1 cellular context compared by ENCODE assay signal in the genomic region with DNA sequence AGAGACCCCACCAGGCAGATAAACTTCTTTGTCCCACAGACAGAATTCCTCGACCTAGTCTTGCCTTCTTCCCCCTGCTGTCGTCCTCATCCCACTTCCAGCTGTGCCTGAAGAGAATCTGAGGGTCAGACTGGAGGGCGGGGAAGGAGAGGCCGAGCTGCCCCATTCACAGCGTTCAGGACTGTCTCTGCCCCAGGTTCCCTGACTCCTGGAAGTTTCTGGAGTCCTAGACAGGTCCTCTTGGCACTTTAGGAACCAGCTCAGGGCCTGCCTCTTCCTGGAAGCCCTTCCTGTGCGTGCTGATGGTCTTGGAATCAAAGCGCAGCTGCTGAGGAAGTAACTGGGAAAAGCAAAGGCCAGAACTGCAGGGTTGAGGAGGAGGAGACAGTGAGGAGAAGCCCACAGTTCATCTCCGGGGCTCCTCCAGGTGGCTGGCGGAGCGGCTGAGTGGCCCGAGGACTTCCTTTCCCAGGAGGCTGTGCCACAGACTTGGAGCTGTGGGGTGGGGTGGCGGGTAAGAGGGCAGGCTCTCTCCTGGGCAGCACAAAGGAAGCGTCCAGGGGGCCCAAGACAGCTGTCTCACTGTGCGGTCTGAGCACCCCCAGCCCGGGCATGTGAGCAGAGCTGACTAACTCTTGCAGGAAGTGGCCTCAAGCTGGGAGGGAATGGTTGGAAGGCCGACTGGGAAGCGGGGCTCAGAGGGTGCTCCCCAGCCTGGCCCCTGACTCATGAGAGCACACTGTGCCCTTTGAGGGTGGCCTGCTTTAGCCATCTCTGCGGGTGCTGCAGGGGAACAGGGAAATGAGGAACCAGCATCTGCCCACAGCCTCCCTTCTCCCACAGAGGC.
TF ChIP-seq lines count a peak whose summit lies in the region.

No MANE protein-coding gene starts in this region.

TF ChIP-seq in GM23338, 12 proteins besides CTCF, POLR2A, EP300 and RAD21 (continued from another document):
- TF ChIP-seq, protein P1, sequence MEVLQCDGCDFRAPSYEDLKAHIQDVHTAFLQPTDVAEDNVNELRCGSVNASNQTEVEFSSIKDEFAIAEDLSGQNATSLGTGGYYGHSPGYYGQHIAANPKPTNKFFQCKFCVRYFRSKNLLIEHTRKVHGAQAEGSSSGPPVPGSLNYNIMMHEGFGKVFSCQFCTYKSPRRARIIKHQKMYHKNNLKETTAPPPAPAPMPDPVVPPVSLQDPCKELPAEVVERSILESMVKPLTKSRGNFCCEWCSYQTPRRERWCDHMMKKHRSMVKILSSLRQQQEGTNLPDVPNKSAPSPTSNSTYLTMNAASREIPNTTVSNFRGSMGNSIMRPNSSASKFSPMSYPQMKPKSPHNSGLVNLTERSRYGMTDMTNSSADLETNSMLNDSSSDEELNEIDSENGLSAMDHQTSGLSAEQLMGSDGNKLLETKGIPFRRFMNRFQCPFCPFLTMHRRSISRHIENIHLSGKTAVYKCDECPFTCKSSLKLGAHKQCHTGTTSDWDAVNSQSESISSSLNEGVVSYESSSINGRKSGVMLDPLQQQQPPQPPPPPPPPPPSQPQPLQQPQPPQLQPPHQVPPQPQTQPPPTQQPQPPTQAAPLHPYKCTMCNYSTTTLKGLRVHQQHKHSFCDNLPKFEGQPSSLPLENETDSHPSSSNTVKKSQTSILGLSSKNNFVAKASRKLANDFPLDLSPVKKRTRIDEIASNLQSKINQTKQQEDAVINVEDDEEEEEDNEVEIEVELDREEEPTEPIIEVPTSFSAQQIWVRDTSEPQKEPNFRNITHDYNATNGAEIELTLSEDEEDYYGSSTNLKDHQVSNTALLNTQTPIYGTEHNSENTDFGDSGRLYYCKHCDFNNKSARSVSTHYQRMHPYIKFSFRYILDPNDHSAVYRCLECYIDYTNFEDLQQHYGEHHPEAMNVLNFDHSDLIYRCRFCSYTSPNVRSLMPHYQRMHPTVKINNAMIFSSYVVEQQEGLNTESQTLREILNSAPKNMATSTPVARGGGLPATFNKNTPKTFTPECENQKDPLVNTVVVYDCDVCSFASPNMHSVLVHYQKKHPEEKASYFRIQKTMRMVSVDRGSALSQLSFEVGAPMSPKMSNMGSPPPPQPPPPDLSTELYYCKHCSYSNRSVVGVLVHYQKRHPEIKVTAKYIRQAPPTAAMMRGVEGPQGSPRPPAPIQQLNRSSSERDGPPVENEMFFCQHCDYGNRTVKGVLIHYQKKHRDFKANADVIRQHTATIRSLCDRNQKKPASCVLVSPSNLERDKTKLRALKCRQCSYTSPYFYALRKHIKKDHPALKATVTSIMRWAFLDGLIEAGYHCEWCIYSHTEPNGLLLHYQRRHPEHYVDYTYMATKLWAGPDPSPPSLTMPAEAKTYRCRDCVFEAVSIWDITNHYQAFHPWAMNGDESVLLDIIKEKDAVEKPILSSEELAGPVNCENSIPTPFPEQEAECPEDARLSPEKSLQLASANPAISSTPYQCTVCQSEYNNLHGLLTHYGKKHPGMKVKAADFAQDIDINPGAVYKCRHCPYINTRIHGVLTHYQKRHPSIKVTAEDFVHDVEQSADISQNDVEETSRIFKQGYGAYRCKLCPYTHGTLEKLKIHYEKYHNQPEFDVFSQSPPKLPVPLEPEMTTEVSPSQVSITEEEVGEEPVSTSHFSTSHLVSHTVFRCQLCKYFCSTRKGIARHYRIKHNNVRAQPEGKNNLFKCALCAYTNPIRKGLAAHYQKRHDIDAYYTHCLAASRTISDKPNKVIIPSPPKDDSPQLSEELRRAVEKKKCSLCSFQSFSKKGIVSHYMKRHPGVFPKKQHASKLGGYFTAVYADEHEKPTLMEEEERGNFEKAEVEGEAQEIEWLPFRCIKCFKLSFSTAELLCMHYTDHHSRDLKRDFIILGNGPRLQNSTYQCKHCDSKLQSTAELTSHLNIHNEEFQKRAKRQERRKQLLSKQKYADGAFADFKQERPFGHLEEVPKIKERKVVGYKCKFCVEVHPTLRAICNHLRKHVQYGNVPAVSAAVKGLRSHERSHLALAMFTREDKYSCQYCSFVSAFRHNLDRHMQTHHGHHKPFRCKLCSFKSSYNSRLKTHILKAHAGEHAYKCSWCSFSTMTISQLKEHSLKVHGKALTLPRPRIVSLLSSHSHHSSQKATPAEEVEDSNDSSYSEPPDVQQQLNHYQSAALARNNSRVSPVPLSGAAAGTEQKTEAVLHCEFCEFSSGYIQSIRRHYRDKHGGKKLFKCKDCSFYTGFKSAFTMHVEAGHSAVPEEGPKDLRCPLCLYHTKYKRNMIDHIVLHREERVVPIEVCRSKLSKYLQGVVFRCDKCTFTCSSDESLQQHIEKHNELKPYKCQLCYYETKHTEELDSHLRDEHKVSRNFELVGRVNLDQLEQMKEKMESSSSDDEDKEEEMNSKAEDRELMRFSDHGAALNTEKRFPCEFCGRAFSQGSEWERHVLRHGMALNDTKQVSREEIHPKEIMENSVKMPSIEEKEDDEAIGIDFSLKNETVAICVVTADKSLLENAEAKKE (CRISPR knock-in tag; IDR thresholded peaks at IDR 0.05): no peak
- TF ChIP-seq JUNB (IDR thresholded peaks at IDR 0.05; ENCODE audit: unreplicated experiment) (no peak), EZH2 (IDR thresholded peaks at IDR 0.05; ENCODE audit: low read depth, unreplicated experiment) (no peak), NANOG (IDR thresholded peaks at IDR 0.05; ENCODE audit: borderline replicate concordance) (no peak)
